In genomic region chr11:74949748-74950127, GRCh38 we compare ENCODE assay signal across 8 cellular contexts. TPM values are rescaled to one million over a fixed set of nuclear protein-coding genes. Genes with fewer than 3 reads are reported as not detected.
DNase-seq lines count a peak whose midpoint lies in the region; ATAC-seq, FAIRE-seq and TF ChIP-seq lines count a peak whose summit lies in the region.

No MANE protein-coding gene starts in this region.

- BruUV-seq in HCT116 (replicated peaks; lab: Mats Ljungman, UMichigan) = no TSS peak

- intact Hi-C loops in HCT116 (cut with micrococcal nuclease) = no loop called here
- intact Hi-C loops in left lung (cut with DNase I) = no loop called here
- intact Hi-C loops in transverse colon (cut with DNase I; ENCODE audit: low total_unique reads) = no loop called here

- no peak for ATAC-seq in HCT116
- ATAC-seq in left lung = peak; percentile 21
- no peak for ATAC-seq in HG02840 (IDR thresholded peaks at IDR 0.05; ENCODE audit: low FRiP score, unreplicated experiment)
- no peak for ATAC-seq in GM19324 (IDR thresholded peaks at IDR 0.05; ENCODE audit: low FRiP score, unreplicated experiment)

- TF ChIP-seq POLR2A in HCT116 (IDR thresholded peaks at IDR 0.05; ENCODE audit: borderline replicate concordance, extremely low read depth, insufficient read depth, insufficient read length) (no peak), transverse colon (IDR thresholded peaks at IDR 0.05) (no peak)

- 0 to 1% methylated on average over 6 of the region's 6 CpGs for whole genome bisulfite sequencing in transverse colon (ENCODE audit: low coverage in 1 of 2), 2 donors

- H3K36me3 ChIP-seq in HCT116 (ENCODE audit: control insufficient read depth in 1 of 2, insufficient read depth in 2 of 2, low read length in 2 of 2) (peaks cover 0 to 16% of the 10 kb centered on the region in 2 experiments; a peak in 1 of 4 replicates), astrocyte (ENCODE audit: insufficient read depth, low read length) (peaks cover 7% of the 10 kb centered on the region), left lung (peaks cover 0 to 8% of the 10 kb centered on the region in 2 donors), transverse colon (no peaks in the 10 kb centered on the region)

- in situ Hi-C loops in transverse colon (cut with MboI; ENCODE audit: low pct_ligation_motif_present in 1 of 4, low pct_unique_long_range_greater_than_20kb in 1 of 4, low sequenced_read_pairs in 3 of 4) = loop anchor here in 3 of 4 donors (25.0 kb wide), 1 partner anchor 288 kb away; the partner anchor contains the start of gene TPBGL (in 3 of the 3)
- in situ Hi-C loops in G401 (cut with HindIII; ENCODE audit: low sequenced_read_pairs) = no loop called here

- H3K4me3 ChIP-seq in HCT116 (replicated peaks in 1 of 2; ENCODE audit: low read depth in 1 of 2, low read length in 2 of 2) (peak overlapping the region; percentile 100), astrocyte (ENCODE audit: insufficient read depth, low read depth, low read length) (peak overlapping the region; percentile 98), left lung (peak overlapping the region; percentile 76 to 89), transverse colon (peak overlapping the region; percentile 72 to 97 (median 78))

- no peaks in the 10 kb centered on the region for H3K9me3 Mint-ChIP-seq in astrocyte (ENCODE audit: unreplicated experiment)

- peak overlapping the region; percentile 98 for H3K27ac Mint-ChIP-seq in astrocyte (ENCODE audit: unreplicated experiment)

- POLR2A ChIA-PET in HCT116 (lab: Charles Lee) = no interaction called here

- H3K4me2 ChIP-seq in HCT116 (ENCODE audit: low read length) = peak overlapping the region; percentile 91
- peak overlapping the region; percentile 95 for H3K4me2 ChIP-seq in astrocyte (ENCODE audit: low read length)

- H2AFZ ChIP-seq in HCT116 (ENCODE audit: low read depth, low read length, poor library complexity, severe bottlenecking) (no peak overlapping the region), astrocyte (ENCODE audit: low read depth, low read length) (peak overlapping the region; percentile 61)

- H3K27ac ChIP-seq in 22Rv1 (peak overlapping the region; percentile 66), HCT116 (ENCODE audit: low read depth, low read length) (peak overlapping the region; percentile 55), astrocyte (ENCODE audit: low read depth, low read length) (peak overlapping the region; percentile 97), left lung (peak overlapping the region; percentile 62 to 88), transverse colon (peak overlapping the region; percentile 84 to 89 (median 86))

- no peaks in the 10 kb centered on the region for H3K27me3 Mint-ChIP-seq in astrocyte (ENCODE audit: low read depth, unreplicated experiment)

- TF ChIP-seq CTCF in 22Rv1 (IDR thresholded peaks at IDR 0.05) (no peak), HCT116 (IDR thresholded peaks at IDR 0.05 in 2 of 3, conservative IDR thresholded peaks at IDR 0.05 in 1 of 3; ENCODE audit: borderline replicate concordance in 1 of 3, insufficient read depth in 1 of 3, low read depth in 2 of 3, low read length in 2 of 3) (no peak), astrocyte (IDR thresholded peaks at IDR 0.05; ENCODE audit: insufficient read depth, low read depth, low read length) (no peak), left lung (IDR thresholded peaks at IDR 0.05) (no peak), transverse colon (IDR thresholded peaks at IDR 0.05) (no peak)

- TF ChIP-seq RAD21 in HCT116 (IDR thresholded peaks at IDR 0.05; ENCODE audit: low read depth) = no peak

- H3K4me1 Mint-ChIP-seq in astrocyte (ENCODE audit: low read depth, unreplicated experiment) = peaks cover 6% of the 10 kb centered on the region

- H3K36me3 Mint-ChIP-seq in astrocyte (ENCODE audit: low read depth, unreplicated experiment) = no peaks in the 10 kb centered on the region

- H4K20me1 ChIP-seq in HCT116 (ENCODE audit: insufficient read depth) (0 out of 2 replicates have a peak, but pooled peaks cover 4% of the 10 kb centered on the region), astrocyte (ENCODE audit: insufficient read depth, low read length) (peaks cover 42% of the 10 kb centered on the region)

- H3K9me3 ChIP-seq in HCT116 (ENCODE audit: control insufficient read depth in 1 of 2, insufficient read depth in 1 of 2, low read depth in 1 of 2, low read length in 2 of 2) (no peaks in the 10 kb centered on the region), astrocyte (ENCODE audit: insufficient read depth, low read depth, low read length) (no peaks in the 10 kb centered on the region), left lung (no peaks in the 10 kb centered on the region), transverse colon (no peaks in the 10 kb centered on the region)

- no peaks in the 10 kb centered on the region for H3K27me3 ChIP-seq in HCT116 (ENCODE audit: insufficient read depth, low read length)
- H3K27me3 ChIP-seq in astrocyte (ENCODE audit: insufficient read depth, low read length) = no peaks in the 10 kb centered on the region
- no peaks in the 10 kb centered on the region for H3K27me3 ChIP-seq in left lung
- no peaks in the 10 kb centered on the region for H3K27me3 ChIP-seq in transverse colon

- no peak for FAIRE-seq in astrocyte (lab: Jason Lieb, UNC)

- TF ChIP-seq EP300 in transverse colon (IDR thresholded peaks at IDR 0.05; ENCODE audit: low read depth) = no peak

- H3K4me3 Mint-ChIP-seq in astrocyte (ENCODE audit: unreplicated experiment) = peak overlapping the region; percentile 100

- DNase-seq in HCT116 (ENCODE audit: low read depth, low spot score) = no peak
- DNase-seq in astrocyte (ENCODE audit: low read depth) = peak; percentile 41
- DNase-seq in left lung = no peak
- DNase-seq in transverse colon = no peak
- DNase-seq in G401 (ENCODE audit: low spot score) = no peak

- H3K9ac ChIP-seq in HCT116 (ENCODE audit: low read length) = peak overlapping the region; percentile 97
- H3K9ac ChIP-seq in astrocyte (ENCODE audit: low read length) = peak overlapping the region; percentile 99

- H3K9me2 ChIP-seq in HCT116 (ENCODE audit: insufficient read depth) = no peaks in the 10 kb centered on the region

- H3K4me1 ChIP-seq in HCT116 (ENCODE audit: control insufficient read depth in 1 of 2, insufficient read depth in 2 of 2, low read length in 2 of 2) (peaks cover 8 to 19% of the 10 kb centered on the region in 2 experiments), astrocyte (ENCODE audit: insufficient read depth, low read length) (peaks cover 9% of the 10 kb centered on the region), left lung (peaks cover 14 to 56% of the 10 kb centered on the region in 2 donors), transverse colon (peaks cover 11 to 57% (median 25%) of the 10 kb centered on the region in 4 donors)

- H3K79me2 ChIP-seq in HCT116 (ENCODE audit: insufficient read depth, low read length) (peaks cover 73% of the 10 kb centered on the region), astrocyte (ENCODE audit: insufficient read depth, low read length) (peaks cover 63% of the 10 kb centered on the region)

- RAD21 ChIA-PET in HCT116 (lab: Charles Lee; ENCODE audit: low non-redundant PET in 1 of 2, low total read pairs in 2 of 2, uncharacterized antibody in 2 of 2, unreplicated experiment in 2 of 2) = no interaction called here

- CTCF ChIA-PET in HCT116 (lab: Charles Lee) = no interaction called here

TF ChIP-seq in HCT116, 20 proteins besides CTCF, POLR2A, EP300 and RAD21:
- TF ChIP-seq POLR2AphosphoS5 (IDR thresholded peaks at IDR 0.05; ENCODE audit: low read depth, low read length) = no peak
- no peak for TF ChIP-seq ZFX (IDR thresholded peaks at IDR 0.05)
- no peak for TF ChIP-seq EZH2phosphoT487 (IDR thresholded peaks at IDR 0.05; ENCODE audit: borderline replicate concordance)
- TF ChIP-seq ZBTB33 (IDR thresholded peaks at IDR 0.05; ENCODE audit: extremely low read depth, insufficient replicate concordance, low read length) = no peak

RNA-seq across cellular contexts. Expression of gene SPCS2, which starts 0.7 kb away (rescaled TPM):
- 133 TPM for total RNA-seq in HCT116 (2021; ENCODE audit: unreplicated experiment)
- polyA plus RNA-seq in HCT116 (2012) = 79.7 and 119 TPM in 2 replicates
- total RNA-seq in astrocyte = 104 and 120 TPM in 2 replicates
- 100 to 1,000 TPM; 173 to 231 TPM for total RNA-seq in left lung
- 10 to 100 TPM in 3 of 4 donors, 1 to 10 TPM in 1; 6.4 to 59.9 (median 21.0) TPM for total RNA-seq in transverse colon
- 17.0 and 29.7 TPM in 2 replicates for total RNA-seq in G401 (2014; rRNA removed; shearing (Covaris generic))

RNA-seq across cellular contexts. Expression of gene XRRA1, which starts 0.8 kb away (rescaled TPM):
- 17.3 TPM for total RNA-seq in HCT116 (2021; ENCODE audit: unreplicated experiment)
- polyA plus RNA-seq in HCT116 (2012) = 8.5 and 9.0 TPM in 2 replicates
- 8.4 and 8.9 TPM in 2 replicates for total RNA-seq in astrocyte
- total RNA-seq in left lung = 10 to 100 TPM; 11.7 to 19.8 TPM
- 10 to 100 TPM in 3 of 4 donors, 1 to 10 TPM in 1; 5.7 to 61.0 (median 17.2) TPM for total RNA-seq in transverse colon
- total RNA-seq in G401 (2014; rRNA removed; shearing (Covaris generic)) = 2.9 and 9.7 TPM in 2 replicates

RNA-seq across cellular contexts. Expression of gene NEU3, which starts 39.0 kb away (rescaled TPM):
- total RNA-seq in HCT116 (2021; ENCODE audit: unreplicated experiment) (12.5 TPM), astrocyte (8.6 and 9.7 TPM in 2 replicates), left lung (10 to 100 TPM in 1 of 2 donors, 1 to 10 TPM in 1; 9.7 to 12.0 TPM), transverse colon (10 to 100 TPM in 1 of 4 donors, 1 to 10 TPM in 3; 2.6 to 11.7 (median 3.9) TPM)
- polyA plus RNA-seq in HCT116 (2012) = 7.3 and 7.4 TPM in 2 replicates
- 6.5 and 10.0 TPM in 2 replicates for total RNA-seq in G401 (2014; rRNA removed; shearing (Covaris generic))
